Comparison of ENCODE assay signal across 32 cellular contexts in the genomic region with DNA sequence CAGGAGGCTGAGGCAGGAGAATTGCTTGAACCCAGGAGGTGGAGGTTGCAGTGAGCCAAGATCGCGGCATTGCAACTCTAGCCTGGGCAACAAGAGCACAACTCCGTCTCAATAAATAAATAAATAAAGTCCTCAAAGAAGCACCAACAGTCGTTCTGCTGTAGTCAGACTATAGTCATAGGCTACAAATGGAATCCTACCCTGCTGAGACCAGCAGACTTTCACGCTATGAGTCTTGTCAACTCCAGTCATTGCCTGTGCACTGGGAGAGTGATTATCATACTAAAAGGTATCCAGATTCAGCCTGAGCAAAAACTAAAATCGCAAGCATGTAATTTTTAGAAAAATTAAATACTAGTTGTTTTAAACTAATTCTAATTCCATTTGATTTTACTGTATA. TPM values are rescaled to one million over a fixed set of nuclear protein-coding genes. Genes with fewer than 3 reads are reported as not detected.
"Had no signal": no experiment of that assay in that cellular context is flagged by ENCODE, and none has a peak within 500 bp of the region (broad histone marks: within the 10 kb centered on the region; RNA-seq: fewer than 3 reads in every experiment).

No MANE protein-coding gene starts in this region.

- DNase-seq: activated CD4-positive, alpha-beta T cell treated with anti-CD3 and anti-CD28 coated beads, Interleukin-2, amount 10 ng/mL, durations not matched to agents 24 days and 14 days; activated CD4-positive, alpha-beta T cell treated with anti-CD3 and anti-CD28 coated beads, Interleukin-2, amount 50 U/mL, for 4 hours; activated CD8-positive, alpha-beta T cell treated with anti-CD3 and anti-CD28 coated beads for 36 hours; activated gamma-delta T cell; activated naive CD4-positive, alpha-beta T cell treated with Interleukin-2 at 50 U/mL for 16 hours; activated naive CD8-positive, alpha-beta T cell treated with anti-CD3 and anti-CD28 coated beads, Interleukin-2, amount 10 ng/mL, durations not matched to agents 7 days and 5 days; activated T-cell treated with anti-CD3 and anti-CD28 coated beads, Interleukin-2, amount 50 U/mL, for 1 hour; amygdala; MM.1S; NCI-H1092; NCI-H1436 treated with DMSO at 0.1 percent for 48 hours; NCI-H1694 treated with DMSO at 0.1 percent for 48 hours; NCI-H2029; NCI-H345; NCI-H524 treated with DMSO at 0.1 percent for 48 hours; SHP77 treated with DMSO at 0.1 percent for 48 hours; T-cell; T1000; WERI-Rb-1 had no signal

- ATAC-seq: activated CD8-positive, alpha-beta T cell treated with anti-CD3 and anti-CD28 coated beads for 36 hours; Panc1; SK-N-SH treated with all-trans-retinoic acid at 6 μM for 48 hours; T-cell had no signal

- H3K4me3 Mint-ChIP-seq: activated CD4-positive, alpha-beta T cell treated with anti-CD3 and anti-CD28 coated beads, Interleukin-2, amount 10 ng/mL, durations not matched to agents 24 days and 14 days; activated CD8-positive, alpha-beta T cell treated with anti-CD3 and anti-CD28 coated beads for 36 hours; activated naive CD4-positive, alpha-beta T cell treated with anti-CD3 and anti-CD28 coated beads, Interleukin-2, amount 50 U/mL, for 24 hours; activated naive CD8-positive, alpha-beta T cell treated with anti-CD3 and anti-CD28 coated beads, Interleukin-2, amount 10 ng/mL, durations not matched to agents 7 days and 5 days; T-cell had no signal

- H3K9ac ChIP-seq: KMS-11 had no signal

- H3K4me1 ChIP-seq: ascending aorta had no signal

- H3K27me3 Mint-ChIP-seq: activated CD4-positive, alpha-beta T cell treated with anti-CD3 and anti-CD28 coated beads, Interleukin-2, amount 10 ng/mL, durations not matched to agents 24 days and 14 days; activated CD8-positive, alpha-beta T cell treated with anti-CD3 and anti-CD28 coated beads for 36 hours; activated naive CD4-positive, alpha-beta T cell treated with anti-CD3 and anti-CD28 coated beads, Interleukin-2, amount 50 U/mL, for 24 hours; activated naive CD8-positive, alpha-beta T cell treated with anti-CD3 and anti-CD28 coated beads, Interleukin-2, amount 10 ng/mL, durations not matched to agents 7 days and 5 days; T-cell had no signal

- H3K27ac ChIP-seq: ascending aorta, KMS-11, WERI-Rb-1 had no signal

- H3K4me3 ChIP-seq: ascending aorta had no signal

- H3K9me3 ChIP-seq: ascending aorta had no signal

- H3K4me2 ChIP-seq: KMS-11 had no signal

- H3K27me3 ChIP-seq: ascending aorta had no signal

- H3K9me3 Mint-ChIP-seq: activated CD4-positive, alpha-beta T cell treated with anti-CD3 and anti-CD28 coated beads, Interleukin-2, amount 10 ng/mL, durations not matched to agents 24 days and 14 days; activated CD8-positive, alpha-beta T cell treated with anti-CD3 and anti-CD28 coated beads for 36 hours; activated naive CD4-positive, alpha-beta T cell treated with anti-CD3 and anti-CD28 coated beads, Interleukin-2, amount 50 U/mL, for 24 hours; activated naive CD8-positive, alpha-beta T cell treated with anti-CD3 and anti-CD28 coated beads, Interleukin-2, amount 10 ng/mL, durations not matched to agents 7 days and 5 days; activated T-helper 2 cell treated with anti-CD3 and anti-CD28 coated beads, Interferon-gamma antibody, Interleukin-2, Interleukin-4, amounts not matched to agents 10 μg/mL and 5 μg/mL and 100 μg/mL, durations not matched to agents 14 hours and 24 hours and 36 hours; T-cell had no signal

- H3K27ac Mint-ChIP-seq: activated CD4-positive, alpha-beta T cell treated with anti-CD3 and anti-CD28 coated beads, Interleukin-2, amount 10 ng/mL, durations not matched to agents 24 days and 14 days; activated CD8-positive, alpha-beta T cell treated with anti-CD3 and anti-CD28 coated beads for 36 hours; activated naive CD4-positive, alpha-beta T cell treated with anti-CD3 and anti-CD28 coated beads, Interleukin-2, amount 50 U/mL, for 24 hours; activated naive CD8-positive, alpha-beta T cell treated with anti-CD3 and anti-CD28 coated beads, Interleukin-2, amount 10 ng/mL, durations not matched to agents 7 days and 5 days; activated T-helper 2 cell treated with anti-CD3 and anti-CD28 coated beads, Interferon-gamma antibody, Interleukin-2, Interleukin-4, amounts not matched to agents 10 μg/mL and 5 μg/mL and 100 μg/mL, durations not matched to agents 14 hours and 24 hours and 36 hours; T-cell had no signal

RNA-seq across cellular contexts. Expression of gene HTR3B, which starts 48.8 kb away (rescaled TPM):
- total RNA-seq: activated CD4-positive, alpha-beta T cell treated with anti-CD3 and anti-CD28 coated beads, Interleukin-2, amount 10 ng/mL, durations not matched to agents 24 days and 14 days; activated CD8-positive, alpha-beta memory T cell treated with anti-CD3 and anti-CD28 coated beads for 36 hours; activated CD8-positive, alpha-beta T cell treated with anti-CD3 and anti-CD28 coated beads for 36 hours; activated naive CD8-positive, alpha-beta T cell treated with anti-CD3 and anti-CD28 coated beads, Interleukin-2, amount 10 ng/mL, durations not matched to agents 7 days and 5 days; activated T-helper 2 cell treated with anti-CD3 and anti-CD28 coated beads, Interferon-gamma antibody, Interleukin-2, Interleukin-4, amounts not matched to agents 10 μg/mL and 5 μg/mL and 100 μg/mL, durations not matched to agents 14 hours and 24 hours and 36 hours; ascending aorta; cardiac septum; LHCN-M2; NCI-H460; RPMI7951; T-cell; T-helper 2 cell treated with Interferon-gamma antibody and Interleukin-4, amounts not matched to agents 100 ng/mL and 5 ng/mL, for 36 hours had no signal
- polyA plus RNA-seq: adipose tissue had no signal
